ENCODE assay signal across 22 cellular contexts in the genomic region with DNA sequence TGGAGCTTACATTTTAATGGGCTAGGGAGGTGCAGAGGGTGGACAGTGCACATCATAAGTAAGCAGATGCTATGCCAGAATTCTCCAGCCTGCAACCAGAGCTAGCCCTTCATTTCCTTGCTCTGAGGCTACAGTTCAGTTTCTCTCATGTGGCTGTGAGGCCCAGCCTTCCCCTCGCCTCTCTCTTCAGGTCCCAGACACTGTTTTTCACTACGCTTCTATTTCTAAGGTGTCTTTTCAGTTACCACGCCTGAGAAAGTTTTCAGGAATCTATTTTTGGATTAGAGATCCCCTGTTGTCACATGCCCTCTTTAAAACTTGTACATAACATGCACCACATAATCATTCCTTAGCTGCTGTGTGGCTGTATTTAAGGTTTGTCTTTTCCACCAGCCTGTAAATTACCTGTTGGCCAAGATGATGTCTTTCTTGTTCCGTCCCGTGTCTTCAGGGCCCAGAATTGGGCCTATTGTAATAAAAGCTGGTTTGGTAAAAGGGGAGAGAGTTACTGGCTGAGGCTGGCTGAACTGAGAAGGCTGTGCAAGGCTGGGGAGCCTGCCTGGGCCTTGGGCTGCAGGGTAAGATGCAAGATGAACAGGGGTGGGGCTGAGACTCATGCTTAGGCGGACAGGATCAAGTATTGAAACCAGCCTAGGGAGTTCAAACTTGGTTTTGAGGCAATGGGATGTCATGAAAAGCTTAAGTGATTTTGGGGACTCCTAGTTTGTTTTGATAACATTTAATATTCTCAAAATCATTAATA.
DNase-seq lines count a peak whose midpoint lies in the region; ATAC-seq, FAIRE-seq and TF ChIP-seq lines count a peak whose summit lies in the region.
"Had no signal": no experiment of that assay in that cellular context is flagged by ENCODE, and none has a peak within 500 bp of the region (broad histone marks: within the 10 kb centered on the region; RNA-seq: fewer than 3 reads in every experiment).

No MANE protein-coding gene starts in this region.

- TF ChIP-seq CTCF in A673 (conservative IDR thresholded peaks at IDR 0.05; ENCODE audit: low read depth, low read length) (no peak), GM12865 (IDR thresholded peaks at IDR 0.05; ENCODE audit: insufficient read depth, low read depth, low read length, missing control alignments) (no peak), right lobe of liver (IDR thresholded peaks at IDR 0.05) (no peak), Peyer's patch (IDR thresholded peaks at IDR 0.05) (no peak)

- POLR2A ChIA-PET in A673 (lab: Charles Lee; ENCODE audit: low non-redundant PET), result no interaction called here

- WGBS in right lobe of liver (ENCODE audit: insufficient coverage, low coverage, low lambda C conversion rate, missing lambda C conversion rate), result 90% methylated on average over 6 of the region's 6 CpGs

- ATAC-seq in right lobe of liver (peak in 3 of 4 donors; percentile 8 to 42 (median 20)), HG02571 (IDR thresholded peaks at IDR 0.05; ENCODE audit: unreplicated experiment) (no peak)
- ATAC-seq: activated CD8-positive, alpha-beta T cell treated with anti-CD3 and anti-CD28 coated beads for 36 hours; gastroesophageal sphincter; sciatic nerve had no signal

- no peaks in the 10 kb centered on the region for H3K36me3 ChIP-seq in A673 (ENCODE audit: insufficient read depth, low read length, poor library complexity, severe bottlenecking)
- no peaks in the 10 kb centered on the region for H3K36me3 ChIP-seq in right lobe of liver
- no peaks in the 10 kb centered on the region for H3K36me3 ChIP-seq in Peyer's patch
- H3K36me3 ChIP-seq: gastroesophageal sphincter, upper lobe of right lung, WERI-Rb-1 had no signal

- TF ChIP-seq POLR2A in right lobe of liver (IDR thresholded peaks at IDR 0.05) (no peak), Peyer's patch (IDR thresholded peaks at IDR 0.05) (no peak), GM12892 (IDR thresholded peaks at IDR 0.05; ENCODE audit: low read depth, low read length) (no peak)

- BruUV-seq in A673 (replicated peaks; lab: Mats Ljungman, UMichigan), result no TSS peak

- CTCF ChIA-PET in A673 (lab: Charles Lee), result no interaction called here

- H3K27me3 ChIP-seq in A673 (replicated peaks; ENCODE audit: insufficient read depth, low read depth, low read length, poor library complexity) (no peaks in the 10 kb centered on the region), right lobe of liver (no peaks in the 10 kb centered on the region), Peyer's patch (no peaks in the 10 kb centered on the region)
- H3K27me3 ChIP-seq: gastroesophageal sphincter, upper lobe of right lung had no signal

- no peak for FAIRE-seq in GM12892 (lab: Jason Lieb, UNC)
- FAIRE-seq: astrocyte, colon had no signal

- intact Hi-C loops in A673 (cut with micrococcal nuclease; ENCODE audit: unreplicated experiment), result no loop called here
- intact Hi-C loops in right lobe of liver (cut with DNase I), result no loop called here

- H3K27ac ChIP-seq in A673 (ENCODE audit: low read depth, low read length, poor library complexity, severe bottlenecking), result peak overlapping the region; percentile 45
- no peak overlapping the region for H3K27ac ChIP-seq in right lobe of liver
- H3K27ac ChIP-seq in Peyer's patch, result peak overlapping the region in 1 of 4 donors; percentile 69
- H3K27ac ChIP-seq: gastroesophageal sphincter, upper lobe of right lung, WERI-Rb-1 had no signal

- H3K4me1 ChIP-seq in A673 (ENCODE audit: insufficient read depth, low read length, poor library complexity, severe bottlenecking), result peaks cover 38% of the 10 kb centered on the region
- peaks cover 0 to 24% (median 3%) of the 10 kb centered on the region in 4 donors for H3K4me1 ChIP-seq in right lobe of liver
- H3K4me1 ChIP-seq in Peyer's patch, result peaks cover 0 to 20% (median 3%) of the 10 kb centered on the region in 4 donors

- H3K9me3 ChIP-seq in A673 (ENCODE audit: low read depth, low read length, poor library complexity, severe bottlenecking) (no peaks in the 10 kb centered on the region), right lobe of liver (no peaks in the 10 kb centered on the region), Peyer's patch (no peaks in the 10 kb centered on the region)
- H3K9me3 ChIP-seq: gastroesophageal sphincter, upper lobe of right lung had no signal

- no peak for DNase-seq in A673 (ENCODE audit: low spot score)
- peak; percentile 13 for DNase-seq in GM12865 (ENCODE audit: low read depth)
- peak; percentile 52 for DNase-seq in cerebellar cortex (ENCODE audit: low spot score)
- DNase-seq in right lobe of liver, result no peak
- no peak for DNase-seq in Peyer's patch
- no peak for DNase-seq in GM12892 (ENCODE audit: insufficient read length)
- DNase-seq: activated CD8-positive, alpha-beta T cell treated with anti-CD3 and anti-CD28 coated beads for 36 hours; activated naive CD4-positive, alpha-beta T cell treated with anti-CD3 and anti-CD28 coated beads, Interleukin-2, amount 50 U/mL, for 16 hours; activated T-cell treated with anti-CD3 and anti-CD28 coated beads, Interleukin-2, amount 50 U/mL, for 24 hours; AML-193; GF-D8; left cardiac atrium; NCI-H1694 treated with DMSO at 0.1 percent for 48 hours; NCI-H345; SHP77; WERI-Rb-1 had no signal

- no peak overlapping the region for H3K4me3 ChIP-seq in A673 (ENCODE audit: low read depth, low read length, poor library complexity, severe bottlenecking)
- no peak overlapping the region for H3K4me3 ChIP-seq in GM12865 (ENCODE audit: low read depth, low read length)
- no peak overlapping the region for H3K4me3 ChIP-seq in right lobe of liver
- H3K4me3 ChIP-seq in Peyer's patch, result no peak overlapping the region
- H3K4me3 ChIP-seq: gastroesophageal sphincter, upper lobe of right lung had no signal

Comparison
In these comparisons a context has a peak if more than half of its experiments do, and no peak if none do; other contexts are left out.
1. DNase-seq: peak in GM12865 (single experiment) and cerebellar cortex (single experiment); none in A673 (single experiment), right lobe of liver (0 of 3), Peyer's patch (0 of 3) and GM12892 (single experiment).